ENCODE assay signal across 2 cellular contexts in the genomic region with DNA sequence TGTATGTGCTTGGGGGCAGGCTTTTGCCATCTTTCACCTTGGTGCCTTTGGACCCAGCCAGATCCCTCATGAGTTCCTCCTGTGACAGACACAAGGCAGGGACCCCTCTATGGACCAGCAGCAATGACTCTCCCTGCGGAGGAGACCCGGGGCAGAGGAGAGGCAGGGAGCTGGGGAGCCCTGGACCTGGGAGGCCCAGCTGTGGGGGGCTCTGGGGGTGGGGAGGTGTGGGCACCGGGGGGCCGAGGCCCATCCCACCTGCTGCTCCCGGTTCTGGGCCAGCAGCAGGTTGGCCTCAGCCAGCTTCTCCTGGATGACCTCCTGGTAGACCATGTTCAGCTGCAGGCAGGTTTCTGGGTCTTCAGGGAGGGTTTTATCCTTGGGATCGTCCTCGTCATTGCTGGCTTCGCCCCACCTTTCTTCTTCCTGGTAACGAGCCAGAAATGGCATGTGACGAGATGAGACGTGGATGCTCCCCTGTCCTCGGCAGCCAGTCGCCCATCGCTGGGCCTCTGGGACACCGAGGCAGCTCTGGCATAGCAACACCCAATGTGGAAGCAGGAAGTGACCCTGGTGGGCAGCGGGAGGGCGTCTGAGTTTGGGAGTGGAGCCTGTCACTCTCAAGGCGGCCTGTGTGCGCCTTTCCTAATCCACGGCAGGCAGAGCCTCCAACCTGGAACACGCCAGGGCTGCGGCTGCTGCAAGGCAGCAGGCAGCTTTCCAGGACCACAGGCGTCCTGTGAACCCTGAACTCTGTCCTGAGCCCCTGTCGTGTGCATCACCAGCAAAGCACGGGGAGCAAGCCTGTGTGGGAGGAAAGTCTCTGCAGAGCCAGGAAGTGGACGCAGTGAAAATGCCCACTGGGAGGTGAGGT.
TF ChIP-seq lines count a peak whose summit lies in the region.

No MANE protein-coding gene starts in this region.

TF ChIP-seq in GM12891, 5 proteins besides CTCF, POLR2A, EP300 and RAD21:
- TF ChIP-seq POLR2AphosphoS5 (IDR thresholded peaks at IDR 0.05; ENCODE audit: low read depth, low read length) = peak; percentile 12; the same call in 1 of the 2 replicates
- TF ChIP-seq TAF1 (IDR thresholded peaks at IDR 0.05; ENCODE audit: low read depth, low read length) = no peak
- no peak for TF ChIP-seq PAX5 (IDR thresholded peaks at IDR 0.05; ENCODE audit: insufficient read depth, low read length, severe bottlenecking)
- TF ChIP-seq SPI1 (IDR thresholded peaks at IDR 0.05; ENCODE audit: low read depth, low read length) = no peak

TF ChIP-seq in HepG2, 621 proteins besides CTCF, POLR2A, EP300 and RAD21:
- TF ChIP-seq RBFOX2 (IDR thresholded peaks at IDR 0.05; ENCODE audit: low read depth, low read length) = 0 out of 2 replicates have a peak, but pooled peaks have one; percentile 18
- TF ChIP-seq, protein P1, sequence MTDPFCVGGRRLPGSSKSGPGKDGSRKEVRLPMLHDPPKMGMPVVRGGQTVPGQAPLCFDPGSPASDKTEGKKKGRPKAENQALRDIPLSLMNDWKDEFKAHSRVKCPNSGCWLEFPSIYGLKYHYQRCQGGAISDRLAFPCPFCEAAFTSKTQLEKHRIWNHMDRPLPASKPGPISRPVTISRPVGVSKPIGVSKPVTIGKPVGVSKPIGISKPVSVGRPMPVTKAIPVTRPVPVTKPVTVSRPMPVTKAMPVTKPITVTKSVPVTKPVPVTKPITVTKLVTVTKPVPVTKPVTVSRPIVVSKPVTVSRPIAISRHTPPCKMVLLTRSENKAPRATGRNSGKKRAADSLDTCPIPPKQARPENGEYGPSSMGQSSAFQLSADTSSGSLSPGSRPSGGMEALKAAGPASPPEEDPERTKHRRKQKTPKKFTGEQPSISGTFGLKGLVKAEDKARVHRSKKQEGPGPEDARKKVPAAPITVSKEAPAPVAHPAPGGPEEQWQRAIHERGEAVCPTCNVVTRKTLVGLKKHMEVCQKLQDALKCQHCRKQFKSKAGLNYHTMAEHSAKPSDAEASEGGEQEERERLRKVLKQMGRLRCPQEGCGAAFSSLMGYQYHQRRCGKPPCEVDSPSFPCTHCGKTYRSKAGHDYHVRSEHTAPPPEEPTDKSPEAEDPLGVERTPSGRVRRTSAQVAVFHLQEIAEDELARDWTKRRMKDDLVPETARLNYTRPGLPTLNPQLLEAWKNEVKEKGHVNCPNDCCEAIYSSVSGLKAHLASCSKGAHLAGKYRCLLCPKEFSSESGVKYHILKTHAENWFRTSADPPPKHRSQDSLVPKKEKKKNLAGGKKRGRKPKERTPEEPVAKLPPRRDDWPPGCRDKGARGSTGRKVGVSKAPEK (CRISPR knock-in tag; IDR thresholded peaks at IDR 0.05; ENCODE audit: borderline replicate concordance) = no peak
